In genomic region chr22:38034278-38034882, GRCh38 we compare ENCODE assay signal across 2 cellular contexts.
TF ChIP-seq lines count a peak whose summit lies in the region.

No MANE protein-coding gene starts in this region.

TF ChIP-seq in Ishikawa, 13 proteins besides CTCF, POLR2A, EP300 and RAD21 (continued from another document):
- TF ChIP-seq TCF12 (IDR thresholded peaks at IDR 0.05; ENCODE audit: low read depth) (0 out of 2 replicates have a peak, but pooled peaks have one; percentile 35), MAX (IDR thresholded peaks at IDR 0.05) (peak; percentile 44; the same call in 1 of the 2 replicates)

TF ChIP-seq in K562, 482 proteins besides CTCF, POLR2A, EP300 and RAD21 (continued from another document and continues in another):
- TF ChIP-seq RCOR1 (IDR thresholded peaks at IDR 0.05; ENCODE audit: borderline replicate concordance in 1 of 2, low read depth in 2 of 2, low read length in 2 of 2) (peak; percentile 8 to 79; a peak in 2 of 4 replicates), ZNF408 (CRISPR knock-in tag; IDR thresholded peaks at IDR 0.05; ENCODE audit: low read depth) (no peak), ZNF707 (CRISPR knock-in tag; conservative IDR thresholded peaks at IDR 0.05) (no peak), CEBPB (tag; IDR thresholded peaks at IDR 0.05) (no peak), MXD1 (CRISPR knock-in tag; IDR thresholded peaks at IDR 0.05; ENCODE audit: borderline replicate concordance, poor library complexity, severe bottlenecking) (no peak), BCLAF1 (IDR thresholded peaks at IDR 0.05; ENCODE audit: borderline replicate concordance in 1 of 2, control insufficient read depth in 1 of 2, low read depth in 2 of 2, low read length in 1 of 2) (0 out of 4 replicates have a peak, but pooled peaks of 1 of the 2 experiments have one; percentile 69), NRF1 (conservative IDR thresholded peaks at IDR 0.05 in 1 of 2, IDR thresholded peaks at IDR 0.05 in 1 of 2) (peak; percentile 88 to 90), SP1 (CRISPR knock-in tag; IDR thresholded peaks at IDR 0.05) (peak; percentile 68), NR3C1 (CRISPR knock-in tag; IDR thresholded peaks at IDR 0.05) (no peak), POLR2AphosphoS5 (IDR thresholded peaks at IDR 0.05; ENCODE audit: control insufficient read depth, insufficient read depth, low read depth, low read length) (peak; percentile 76; the same call in 1 of the 2 replicates), CC2D1A (IDR thresholded peaks at IDR 0.05) (peak; percentile 53; the same call in 1 of the 2 replicates), FOXM1 (IDR thresholded peaks at IDR 0.05; ENCODE audit: low read depth) (0 out of 2 replicates have a peak, but pooled peaks have one; percentile 11), FOXM1 (CRISPR knock-in tag; IDR thresholded peaks at IDR 0.05; ENCODE audit: low read depth) (no peak), ZNF263 (CRISPR knock-in tag; IDR thresholded peaks at IDR 0.05; ENCODE audit: borderline replicate concordance) (0 out of 2 replicates have a peak, but pooled peaks have one; percentile 37), HMGN3 (IDR thresholded peaks at IDR 0.05; ENCODE audit: borderline replicate concordance, extremely low read depth, insufficient read length, low read depth, low read length) (peak; percentile 46), ZFP36 (IDR thresholded peaks at IDR 0.05; ENCODE audit: low read depth, low read length, partially characterized antibody) (peak; percentile 36), PKNOX1 (IDR thresholded peaks at IDR 0.05) (peak; percentile 55), RBM25 (IDR thresholded peaks at IDR 0.05; ENCODE audit: low read depth, low read length, severe bottlenecking) (peak; percentile 90), ARID1B (IDR thresholded peaks at IDR 0.05) (peak; percentile 46; the same call in 1 of the 2 replicates), JUND (IDR thresholded peaks at IDR 0.05; ENCODE audit: borderline replicate concordance, low read depth, low read length) (peak; percentile 89), JUND (tag; IDR thresholded peaks at IDR 0.05; ENCODE audit: borderline replicate concordance, low read depth, low read length) (peak; percentile 64; the same call in 1 of the 3 replicates), ZNF639 (CRISPR knock-in tag; conservative IDR thresholded peaks at IDR 0.05 in 1 of 2, IDR thresholded peaks at IDR 0.05 in 1 of 2) (no peak; a peak in 1 of 4 replicates), ZMIZ1 (IDR thresholded peaks at IDR 0.05; ENCODE audit: low read depth in 2 of 2, low read length in 2 of 2) (peak in 1 of 2 experiments; percentile 51; a peak in 1 of 4 replicates), JUN (IDR thresholded peaks at IDR 0.05; ENCODE audit: borderline replicate concordance, low read depth, low read length) (peak; percentile 65), JUN (CRISPR knock-in tag; IDR thresholded peaks at IDR 0.05; ENCODE audit: borderline replicate concordance) (no peak), POLR2G (IDR thresholded peaks at IDR 0.05; ENCODE audit: low read depth, low read length) (peak; percentile 77), ATF7 (IDR thresholded peaks at IDR 0.05) (peak; percentile 80), ZFX (CRISPR knock-in tag; IDR thresholded peaks at IDR 0.05) (peak; percentile 72), SMARCE1 (IDR thresholded peaks at IDR 0.05) (peak; percentile 56; the same call in 1 of the 2 replicates), HCFC1 (IDR thresholded peaks at IDR 0.05; ENCODE audit: low read depth, low read length) (peak; percentile 15; the same call in 1 of the 2 replicates), HDAC2 (IDR thresholded peaks at IDR 0.05) (peak; percentile 89; the same call in 1 of the 2 replicates), ZKSCAN8 (CRISPR knock-in tag; IDR thresholded peaks at IDR 0.05) (0 out of 2 replicates have a peak, but pooled peaks have one; percentile 44), ETV1 (tag; conservative IDR thresholded peaks at IDR 0.05; ENCODE audit: low read depth) (peak; percentile 50; the same call in 1 of the 2 replicates), POLR2B (IDR thresholded peaks at IDR 0.05; ENCODE audit: low read depth, partially characterized antibody) (peak; percentile 26), STAG1 (CRISPR knock-in tag; IDR thresholded peaks at IDR 0.05; ENCODE audit: borderline replicate concordance) (no peak), LEF1 (IDR thresholded peaks at IDR 0.05) (peak; percentile 78), ELF1 (tag; IDR thresholded peaks at IDR 0.05) (peak; percentile 77), NR4A1 (CRISPR knock-in tag; IDR thresholded peaks at IDR 0.05) (no peak), NR4A1 (tag; IDR thresholded peaks at IDR 0.05) (0 out of 2 replicates have a peak, but pooled peaks have one; percentile 38), CTBP1 (IDR thresholded peaks at IDR 0.05; ENCODE audit: borderline replicate concordance) (peak; percentile 22; the same call in 1 of the 2 replicates), NR2C2 (CRISPR knock-in tag; IDR thresholded peaks at IDR 0.05) (0 out of 2 replicates have a peak, but pooled peaks have one; percentile 24), NR2C2 (tag; IDR thresholded peaks at IDR 0.05) (peak; percentile 50; the same call in 1 of the 2 replicates), ESRRA (IDR thresholded peaks at IDR 0.05; ENCODE audit: borderline replicate concordance, low read depth) (0 out of 2 replicates have a peak, but pooled peaks have one; percentile 34), ELF2 (CRISPR knock-in tag; IDR thresholded peaks at IDR 0.05) (peak; percentile 65; the same call in 1 of the 2 replicates), TBP (optimal IDR thresholded peaks at IDR 0.05; ENCODE audit: low read depth, low read length) (peak; percentile 47), HDAC8 (tag; IDR thresholded peaks at IDR 0.05) (0 out of 2 replicates have a peak, but pooled peaks have one; percentile 55), RBFOX2 (IDR thresholded peaks at IDR 0.05; ENCODE audit: low read depth, low read length) (peak; percentile 78), RAD51 (IDR thresholded peaks at IDR 0.05; ENCODE audit: borderline replicate concordance, low read depth) (peak; percentile 64), NR2C1 (IDR thresholded peaks at IDR 0.05) (no peak), NR2C1 (tag; IDR thresholded peaks at IDR 0.05) (no peak), MAFK (IDR thresholded peaks at IDR 0.05; ENCODE audit: low read length) (no peak), PHF20 (IDR thresholded peaks at IDR 0.05; ENCODE audit: partially characterized antibody) (peak; percentile 41), CXXC5 (CRISPR knock-in tag; IDR thresholded peaks at IDR 0.05) (no peak), POLR2AphosphoS2 (IDR thresholded peaks at IDR 0.05; ENCODE audit: low read length) (no peak), GMEB1 (CRISPR knock-in tag; IDR thresholded peaks at IDR 0.05) (no peak), KDM5B (IDR thresholded peaks at IDR 0.05; ENCODE audit: insufficient replicate concordance, low read depth, low read length) (peak; percentile 21), CHD4 (IDR thresholded peaks at IDR 0.05; ENCODE audit: insufficient read depth, insufficient replicate concordance, low read depth, low read length, poor library complexity, severe bottlenecking) (peak; percentile 81)
- TF ChIP-seq, protein P1, sequence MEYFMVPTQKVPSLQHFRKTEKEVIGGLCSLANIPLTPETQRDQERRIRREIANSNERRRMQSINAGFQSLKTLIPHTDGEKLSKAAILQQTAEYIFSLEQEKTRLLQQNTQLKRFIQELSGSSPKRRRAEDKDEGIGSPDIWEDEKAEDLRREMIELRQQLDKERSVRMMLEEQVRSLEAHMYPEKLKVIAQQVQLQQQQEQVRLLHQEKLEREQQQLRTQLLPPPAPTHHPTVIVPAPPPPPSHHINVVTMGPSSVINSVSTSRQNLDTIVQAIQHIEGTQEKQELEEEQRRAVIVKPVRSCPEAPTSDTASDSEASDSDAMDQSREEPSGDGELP (CRISPR knock-in tag; IDR thresholded peaks at IDR 0.05; ENCODE audit: borderline replicate concordance): peak; percentile 67
- TF ChIP-seq, protein P2, sequence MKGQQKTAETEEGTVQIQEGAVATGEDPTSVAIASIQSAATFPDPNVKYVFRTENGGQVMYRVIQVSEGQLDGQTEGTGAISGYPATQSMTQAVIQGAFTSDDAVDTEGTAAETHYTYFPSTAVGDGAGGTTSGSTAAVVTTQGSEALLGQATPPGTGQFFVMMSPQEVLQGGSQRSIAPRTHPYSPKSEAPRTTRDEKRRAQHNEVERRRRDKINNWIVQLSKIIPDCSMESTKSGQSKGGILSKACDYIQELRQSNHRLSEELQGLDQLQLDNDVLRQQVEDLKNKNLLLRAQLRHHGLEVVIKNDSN (CRISPR knock-in tag; IDR thresholded peaks at IDR 0.05): peak; percentile 87
